19 cellular contexts compared by ENCODE assay signal in genomic region chr17:66337268-66337667, GRCh38. TPM values are rescaled to one million over a fixed set of nuclear protein-coding genes. Genes with fewer than 3 reads are reported as not detected.
DNase-seq lines count a peak whose midpoint lies in the region.
"Had no signal": no experiment of that assay in that cellular context is flagged by ENCODE, and none has a peak within 500 bp of the region (broad histone marks: within the 10 kb centered on the region; RNA-seq: fewer than 3 reads in every experiment).

No MANE protein-coding gene starts in this region.

- H3K79me1 ChIP-seq in neuronal stem cell (ENCODE audit: low read depth, low read length), result peaks cover 3% of the 10 kb centered on the region

- no peaks in the 10 kb centered on the region for H3K36me3 ChIP-seq in neuronal stem cell (replicated peaks in 1 of 2; ENCODE audit: control insufficient read depth in 2 of 2, insufficient read depth in 2 of 2, low read length in 2 of 2)
- H3K36me3 ChIP-seq: BE2C had no signal

- no peak overlapping the region for H2AFZ ChIP-seq in neuronal stem cell (ENCODE audit: low read length)

- H3K14ac ChIP-seq in neuronal stem cell (ENCODE audit: low read length), result no peak overlapping the region

- no peak overlapping the region for H2BK12ac ChIP-seq in neuronal stem cell (ENCODE audit: low read length)

- no peak overlapping the region for H2BK15ac ChIP-seq in neuronal stem cell (ENCODE audit: low read length)

- WGBS in neuronal stem cell (ENCODE audit: extremely low coverage in 2 of 2, insufficient read length in 2 of 2, insufficient replicate concordance in 1 of 2), 2 donors, result no CpG with 5 or more reads among the region's 6 CpGs

- no peaks in the 10 kb centered on the region for H3K9me3 ChIP-seq in neuronal stem cell (replicated peaks in 1 of 2; ENCODE audit: control insufficient read depth in 2 of 2, insufficient read depth in 1 of 2, low read depth in 1 of 2, low read length in 2 of 2)
- H3K9me3 ChIP-seq: BE2C had no signal

- no peak overlapping the region for H4K8ac ChIP-seq in neuronal stem cell (ENCODE audit: low read depth, low read length)

- no peak overlapping the region for H2AK5ac ChIP-seq in neuronal stem cell (ENCODE audit: low read depth, low read length)

- no peak overlapping the region for H2BK120ac ChIP-seq in neuronal stem cell (ENCODE audit: low read depth, low read length)

- H3K4me3 ChIP-seq in neuronal stem cell (ENCODE audit: low read length in 2 of 2), result no peak overlapping the region
- H3K4me3 ChIP-seq: GM12878 had no signal

- H3K23ac ChIP-seq in neuronal stem cell (ENCODE audit: low read depth, low read length, poor library complexity), result no peak overlapping the region

- DNase-seq in activated CD4-positive, alpha-beta T cell treated with anti-CD3 and anti-CD28 coated beads for 48 hours, result peak; percentile 40
- DNase-seq in activated CD4-positive, alpha-beta T cell treated with anti-CD3 and anti-CD28 coated beads for 4 hours, result no peak
- DNase-seq in stimulated activated CD4-positive, alpha-beta T cell treated with anti-CD3 and anti-CD28 coated beads, Interleukin-1b, Interleukin-23, amount 100 ng/mL, for 48 hours, result peak; percentile 30
- DNase-seq in stimulated activated CD4-positive, alpha-beta T cell treated with anti-CD3 and anti-CD28 coated beads, Interleukin-4, amount 100 ng/mL, for 4 hours, result no peak
- DNase-seq in neuronal stem cell (ENCODE audit: low spot score) (no peak), NCI-H510A (lab: John Stamatoyannopoulos, UW) (no peak), superior temporal gyrus (ENCODE audit: extremely low spot score) (no peak), DMS53 (lab: John Stamatoyannopoulos, UW) (no peak)
- DNase-seq: 8988T; BE2C; CD4-positive, alpha-beta memory T cell; DND-41; H9; NCI-H1105 treated with DMSO at 0.1 percent for 48 hours; NCI-H187; NCI-H345; NCI-H526 treated with DMSO at 0.1 percent for 48 hours; SHP77 had no signal

- H3K18ac ChIP-seq in neuronal stem cell (ENCODE audit: low read length), result no peak overlapping the region

- no peak overlapping the region for H3K4ac ChIP-seq in neuronal stem cell (ENCODE audit: low read length)

- H3K4me1 ChIP-seq in neuronal stem cell (ENCODE audit: control insufficient read depth in 2 of 2, insufficient read depth in 1 of 2, low read depth in 1 of 2, low read length in 2 of 2), result no peaks in the 10 kb centered on the region

- H3K27me3 ChIP-seq in neuronal stem cell (ENCODE audit: control insufficient read depth in 3 of 3, insufficient read depth in 3 of 3, low read depth in 1 of 3, low read length in 3 of 3), result no peaks in the 10 kb centered on the region

- no peak overlapping the region for H4K91ac ChIP-seq in neuronal stem cell (ENCODE audit: low read depth, low read length, poor library complexity)

- no peak overlapping the region for H2BK5ac ChIP-seq in neuronal stem cell (ENCODE audit: low read length)

- H3K27ac ChIP-seq in neuronal stem cell (replicated peaks; ENCODE audit: low read length), result no peak overlapping the region

- H3K9ac ChIP-seq in neuronal stem cell (ENCODE audit: low read depth, low read length, poor library complexity), result no peak overlapping the region

- peak overlapping the region; percentile 4 for H3K4me2 ChIP-seq in neuronal stem cell (ENCODE audit: insufficient read depth, low read length, poor library complexity, severe bottlenecking)

RNA-seq across cellular contexts. Expression of gene PRKCA, which starts 34.9 kb away (rescaled TPM):
- polyA plus RNA-seq in neuronal stem cell (2013, experiment 1 of 2), result 1.5 TPM
- polyA plus RNA-seq in neuronal stem cell (2013, experiment 2 of 2), result 1.5 TPM

Comparison
In these comparisons a context has a peak if more than half of its experiments do, and no peak if none do; other contexts are left out.
1. DNase-seq: peak in activated CD4-positive, alpha-beta T cell treated with anti-CD3 and anti-CD28 coated beads for 48 hours (single experiment) and stimulated activated CD4-positive, alpha-beta T cell treated with anti-CD3 and anti-CD28 coated beads, Interleukin-1b, Interleukin-23, amount 100 ng/mL, for 48 hours (single experiment); none in activated CD4-positive, alpha-beta T cell treated with anti-CD3 and anti-CD28 coated beads for 4 hours (0 of 2), stimulated activated CD4-positive, alpha-beta T cell treated with anti-CD3 and anti-CD28 coated beads, Interleukin-4, amount 100 ng/mL, for 4 hours (0 of 2), neuronal stem cell (single experiment), NCI-H510A (single experiment), superior temporal gyrus (single experiment) and DMS53 (single experiment).